Comparison of ENCODE assay signal across 21 cellular contexts in genomic region chr7:101580596-101580995, GRCh38. TPM values are rescaled to one million over a fixed set of nuclear protein-coding genes. Genes with fewer than 3 reads are reported as not detected.
DNase-seq lines count a peak whose midpoint lies in the region; ATAC-seq and TF ChIP-seq lines count a peak whose summit lies in the region.
"Had no signal": no experiment of that assay in that cellular context is flagged by ENCODE, and none has a peak within 500 bp of the region (broad histone marks: within the 10 kb centered on the region; RNA-seq: fewer than 3 reads in every experiment).

No MANE protein-coding gene starts in this region.

- H3K79me2 ChIP-seq in Karpas-422 (ENCODE audit: low read length): no peaks in the 10 kb centered on the region

- H3K27me3 ChIP-seq in Karpas-422 (ENCODE audit: low read length) (no peaks in the 10 kb centered on the region), neuronal stem cell (ENCODE audit: control insufficient read depth in 3 of 3, insufficient read depth in 3 of 3, low read depth in 1 of 3, low read length in 3 of 3) (no peaks in the 10 kb centered on the region)
- H3K27me3 ChIP-seq in CD8-positive, alpha-beta memory T cell (ENCODE audit: insufficient read depth, low read length, poor library complexity, severe bottlenecking): no peaks in the 10 kb centered on the region
- H3K27me3 ChIP-seq: BLaER1 had no signal

- H4K91ac ChIP-seq in neuronal stem cell (ENCODE audit: low read depth, low read length, poor library complexity): no peak overlapping the region

- no peak for TF ChIP-seq CTCF in GM10248 (IDR thresholded peaks at IDR 0.05; ENCODE audit: control extremely low read depth, extremely low read depth, low read depth, missing control alignments)

- H3K4me3 Mint-ChIP-seq in CD8-positive, alpha-beta memory T cell: no peak overlapping the region
- H3K4me3 Mint-ChIP-seq: CD14-positive monocyte; CD4-positive, alpha-beta memory T cell had no signal

- H3K9me3 Mint-ChIP-seq in CD8-positive, alpha-beta memory T cell: peaks cover 0 to 2% (median 0%) of the 10 kb centered on the region in 5 donors

- no peaks in the 10 kb centered on the region for H3K4me1 Mint-ChIP-seq in CD8-positive, alpha-beta memory T cell
- H3K4me1 Mint-ChIP-seq: CD4-positive, alpha-beta memory T cell had no signal

- H2AFZ ChIP-seq in Karpas-422 (ENCODE audit: low read length) (no peak overlapping the region), neuronal stem cell (ENCODE audit: low read length) (no peak overlapping the region)

- H4K20me1 ChIP-seq in Karpas-422 (ENCODE audit: insufficient read depth, low read depth, low read length): no peaks in the 10 kb centered on the region
- H4K20me1 ChIP-seq: BLaER1 had no signal

- peaks cover 0 to 7% (median 1%) of the 10 kb centered on the region in 3 donors for H3K36me3 Mint-ChIP-seq in CD8-positive, alpha-beta memory T cell
- H3K36me3 Mint-ChIP-seq: CD14-positive monocyte had no signal

- H2BK5ac ChIP-seq in neuronal stem cell (ENCODE audit: low read length): no peak overlapping the region

- H3K27ac ChIP-seq in Karpas-422 (ENCODE audit: low read length) (no peak overlapping the region), neuronal stem cell (replicated peaks; ENCODE audit: low read length) (no peak overlapping the region)
- H3K27ac ChIP-seq in CD8-positive, alpha-beta memory T cell (ENCODE audit: low read depth, low read length): no peak overlapping the region
- H3K27ac ChIP-seq: BLaER1, HL-60 had no signal

- no peaks in the 10 kb centered on the region for H3K9me2 ChIP-seq in Karpas-422 (replicated peaks; ENCODE audit: insufficient read depth, low read length)

- no peaks in the 10 kb centered on the region for H3K79me1 ChIP-seq in neuronal stem cell (ENCODE audit: low read depth, low read length)

- H2BK15ac ChIP-seq in neuronal stem cell (ENCODE audit: low read length): no peak overlapping the region

- no peak overlapping the region for H4K8ac ChIP-seq in neuronal stem cell (ENCODE audit: low read depth, low read length)

- no peak overlapping the region for H3K4me2 ChIP-seq in Karpas-422 (ENCODE audit: low read depth, low read length, poor library complexity, severe bottlenecking)
- no peak overlapping the region for H3K4me2 ChIP-seq in neuronal stem cell (ENCODE audit: insufficient read depth, low read length, poor library complexity, severe bottlenecking)
- H3K4me2 ChIP-seq: BLaER1 had no signal

- H3K18ac ChIP-seq in neuronal stem cell (ENCODE audit: low read length): no peak overlapping the region

- peaks cover 3% of the 10 kb centered on the region for H3K4me1 ChIP-seq in Karpas-422 (ENCODE audit: low read length)
- H3K4me1 ChIP-seq in neuronal stem cell (ENCODE audit: control insufficient read depth in 2 of 2, insufficient read depth in 1 of 2, low read depth in 1 of 2, low read length in 2 of 2): no peaks in the 10 kb centered on the region
- H3K4me1 ChIP-seq in CD8-positive, alpha-beta memory T cell (ENCODE audit: insufficient read depth, low read length): no peaks in the 10 kb centered on the region
- H3K4me1 ChIP-seq: HAP-1 had no signal

- H3K27ac Mint-ChIP-seq in CD8-positive, alpha-beta memory T cell: no peak overlapping the region
- H3K27ac Mint-ChIP-seq: CD4-positive, alpha-beta memory T cell had no signal

- H3K14ac ChIP-seq in neuronal stem cell (ENCODE audit: low read length): no peak overlapping the region

- peak; percentile 2 for DNase-seq in GM10248 (ENCODE audit: extremely low spot score)
- DNase-seq in Karpas-422: peak; percentile 39
- peak; percentile 10 for DNase-seq in ecto neural progenitor cell (ENCODE audit: low spot score)
- DNase-seq in neuronal stem cell (ENCODE audit: low spot score): no peak
- DNase-seq in CD8-positive, alpha-beta memory T cell: no peak
- no peak for DNase-seq in NCI-H1105 (lab: John Stamatoyannopoulos, UW)
- DNase-seq: 8988T; Calu3; CD4-positive, alpha-beta memory T cell; DMS79 treated with DMSO at 0.1 percent for 48 hours; GF-D8 had no signal

- no peak overlapping the region for H2BK12ac ChIP-seq in neuronal stem cell (ENCODE audit: low read length)

- no peaks in the 10 kb centered on the region for H3K36me3 ChIP-seq in Karpas-422 (ENCODE audit: insufficient read depth, low read length)
- no peaks in the 10 kb centered on the region for H3K36me3 ChIP-seq in neuronal stem cell (replicated peaks in 1 of 2; ENCODE audit: control insufficient read depth in 2 of 2, insufficient read depth in 2 of 2, low read length in 2 of 2)
- no peaks in the 10 kb centered on the region for H3K36me3 ChIP-seq in CD8-positive, alpha-beta memory T cell (ENCODE audit: insufficient read depth, low read length)
- H3K36me3 ChIP-seq: BLaER1, HAP-1 had no signal

- H3K4ac ChIP-seq in neuronal stem cell (ENCODE audit: low read length): peak overlapping the region; percentile 18

- H3K23ac ChIP-seq in neuronal stem cell (ENCODE audit: low read depth, low read length, poor library complexity): no peak overlapping the region

- CTCF ChIA-PET in GM10248 (lab: Yijun Ruan, JAX): no interaction called here
- CTCF ChIA-PET in CD8-positive, alpha-beta memory T cell (lab: Charles Lee): no interaction called here

- H3K9ac ChIP-seq in Karpas-422 (ENCODE audit: low read length): no peak overlapping the region
- no peak overlapping the region for H3K9ac ChIP-seq in neuronal stem cell (ENCODE audit: low read depth, low read length, poor library complexity)
- H3K9ac ChIP-seq: BLaER1 had no signal

- peaks cover 5% of the 10 kb centered on the region; the same call in 1 of the 2 replicates for H3K9me3 ChIP-seq in Karpas-422 (ENCODE audit: low read length)
- peaks cover 2 to 11% of the 10 kb centered on the region in 2 donors for H3K9me3 ChIP-seq in neuronal stem cell (replicated peaks in 1 of 2; ENCODE audit: control insufficient read depth in 2 of 2, insufficient read depth in 1 of 2, low read depth in 1 of 2, low read length in 2 of 2)
- no peaks in the 10 kb centered on the region for H3K9me3 ChIP-seq in CD8-positive, alpha-beta memory T cell (ENCODE audit: low read length)
- H3K9me3 ChIP-seq: HAP-1 had no signal

- peaks cover 18 to 56% of the 10 kb centered on the region in 2 donors for H3K27me3 Mint-ChIP-seq in CD8-positive, alpha-beta memory T cell

- WGBS in neuronal stem cell (ENCODE audit: extremely low coverage in 2 of 2, insufficient read length in 2 of 2, insufficient replicate concordance in 1 of 2), 2 donors: no CpG with 5 or more reads among the region's 7 CpGs

- no peak overlapping the region for H2AK5ac ChIP-seq in neuronal stem cell (ENCODE audit: low read depth, low read length)

- H3K4me3 ChIP-seq in Karpas-422 (ENCODE audit: low read length) (no peak overlapping the region), neuronal stem cell (ENCODE audit: low read length in 2 of 2) (no peak overlapping the region)
- H3K4me3 ChIP-seq in CD8-positive, alpha-beta memory T cell (ENCODE audit: low read length): no peak overlapping the region
- H3K4me3 ChIP-seq: BLaER1, GM12878, HAP-1 had no signal

- POLR2A ChIA-PET in GM10248 (lab: Yijun Ruan, JAX): no interaction called here
- POLR2A ChIA-PET in CD8-positive, alpha-beta memory T cell (lab: Charles Lee): no interaction called here

- ATAC-seq in HG03045 (IDR thresholded peaks at IDR 0.05; ENCODE audit: unreplicated experiment) (no peak), GM21529 (IDR thresholded peaks at IDR 0.05; ENCODE audit: unreplicated experiment) (no peak)
- ATAC-seq: GM12878 had no signal

- H2BK120ac ChIP-seq in neuronal stem cell (ENCODE audit: low read depth, low read length): no peak overlapping the region

RNA-seq across cellular contexts. Expression of gene MYL10, which starts 48.5 kb away (rescaled TPM):
- not detected in 2 replicates for total RNA-seq in Karpas-422 (2014; rRNA removed; shearing (Covaris generic); ENCODE audit: low replicate concordance)
- not detected for polyA plus RNA-seq in neuronal stem cell (2013, experiment 1 of 2)
- not detected for polyA plus RNA-seq in neuronal stem cell (2013, experiment 2 of 2)
- total RNA-seq in CD8-positive, alpha-beta memory T cell: not detected
- not detected for polyA plus RNA-seq in CD8-positive, alpha-beta memory T cell
- total RNA-seq: Calu3; CD4-positive, alpha-beta memory T cell; GM12878; H1; HT1080 had no signal
- polyA plus RNA-seq: AG04450; CD14-positive monocyte; CD4-positive, alpha-beta memory T cell; GM12878 had no signal

Comparison
In these comparisons a context has a peak if more than half of its experiments do, and no peak if none do; other contexts are left out.
1. DNase-seq: peak in GM10248 (single experiment), Karpas-422 (single experiment) and ecto neural progenitor cell (single experiment); none in neuronal stem cell (single experiment), CD8-positive, alpha-beta memory T cell (0 of 5) and NCI-H1105 (single experiment).